7 cellular contexts compared by ENCODE assay signal in the genomic region with DNA sequence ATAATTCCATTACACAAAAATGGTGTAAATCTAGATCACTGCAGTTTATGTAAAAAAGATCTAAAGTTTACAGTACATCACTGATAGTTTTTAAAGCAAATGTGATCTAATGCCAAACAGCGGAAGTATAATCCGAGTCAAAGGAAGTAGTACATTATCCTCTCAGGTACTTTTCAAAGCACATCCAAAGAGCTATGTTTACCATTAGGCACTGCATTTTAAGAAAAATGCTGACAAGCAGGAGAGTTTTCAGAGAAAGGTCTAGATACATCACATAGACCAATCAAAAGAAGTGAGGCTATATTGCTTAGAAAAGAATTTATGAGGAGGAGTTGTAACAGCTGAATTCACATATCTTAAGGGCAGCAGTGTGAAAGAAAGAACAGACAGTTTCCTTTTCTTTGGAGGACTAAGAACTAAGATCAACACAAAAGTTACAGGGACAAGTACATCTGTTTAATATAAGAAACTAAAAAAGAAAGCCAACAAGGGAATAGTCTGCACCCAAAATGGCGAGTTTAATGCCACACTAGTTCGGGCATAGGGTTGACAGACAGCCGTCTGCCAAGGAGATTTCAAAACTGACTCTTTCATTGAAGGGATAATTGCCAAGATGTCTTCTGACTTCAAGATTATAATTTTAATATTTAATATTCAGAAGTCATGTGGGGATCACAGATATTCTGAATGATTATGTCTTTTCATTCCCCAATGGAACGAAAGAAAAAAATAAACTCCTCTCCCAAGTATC. TPM values are rescaled to one million over a fixed set of nuclear protein-coding genes. Genes with fewer than 3 reads are reported as not detected.
DNase-seq lines count a peak whose midpoint lies in the region; ATAC-seq, FAIRE-seq and TF ChIP-seq lines count a peak whose summit lies in the region.

No MANE protein-coding gene starts in this region.

- peaks cover 35% of the 10 kb centered on the region; the same call in 1 of the 2 replicates for H3K9me3 ChIP-seq in Panc1 (ENCODE audit: control insufficient read depth, insufficient read depth, low read depth, low read length)
- no peaks in the 10 kb centered on the region for H3K9me3 ChIP-seq in gastrocnemius medialis

- intact Hi-C loops in Panc1 (cut with micrococcal nuclease; ENCODE audit: unreplicated experiment) = loop anchor here (5.0 to 10.0 kb wide), 3 partner anchors 139 to 297 kb away; no protein-coding TSS in a partner anchor
- intact Hi-C loops in gastrocnemius medialis (cut with DNase I; ENCODE audit: low total_unique reads) = loop anchor here (5.0 to 10.0 kb wide), 8 partner anchors 94 to 1511 kb away; a partner anchor contains a TSS

- TSS peak; percentile 89 for BruUV-seq in Panc1 (replicated peaks; lab: Mats Ljungman, UMichigan)

- POLR2A ChIA-PET in Panc1 (lab: Charles Lee) = no interaction called here

- DNase-seq in GM19239 (ENCODE audit: insufficient read length, low spot score) = no peak
- DNase-seq in Panc1 (ENCODE audit: low read depth, low spot score) = no peak
- DNase-seq in erythroblast (lab: John Stamatoyannopoulos, UW) = peak; percentile 21 to 45
- no peak for DNase-seq in gastrocnemius medialis
- no peak for DNase-seq in amygdala (lab: John Stamatoyannopoulos, UW)

- TF ChIP-seq POLR2A in erythroblast (IDR thresholded peaks at IDR 0.05; ENCODE audit: low read length) (no peak), gastrocnemius medialis (IDR thresholded peaks at IDR 0.05) (no peak)

- CTCF ChIA-PET in Panc1 (lab: Charles Lee) = no interaction called here

- H3K27me3 ChIP-seq in Panc1 (ENCODE audit: control insufficient read depth, insufficient read depth, low read length) (no peaks in the 10 kb centered on the region), gastrocnemius medialis (no peaks in the 10 kb centered on the region)

- ATAC-seq in Panc1 (no peak), gastrocnemius medialis (no peak), HG03139 (IDR thresholded peaks at IDR 0.05; ENCODE audit: unreplicated experiment) (no peak), HG03432 (IDR thresholded peaks at IDR 0.05; ENCODE audit: unreplicated experiment) (no peak)

- no peak for TF ChIP-seq CTCF in Panc1 (IDR thresholded peaks at IDR 0.05)
- TF ChIP-seq CTCF in gastrocnemius medialis (IDR thresholded peaks at IDR 0.05 in 4 of 5, conservative IDR thresholded peaks at IDR 0.05 in 1 of 5) = no peak

- H3K36me3 ChIP-seq in Panc1 (ENCODE audit: control insufficient read depth, insufficient read depth, low read length) (peaks cover 16% of the 10 kb centered on the region), gastrocnemius medialis (peaks cover 0 to 34% of the 10 kb centered on the region in 2 donors)

- H3K4me1 ChIP-seq in Panc1 (ENCODE audit: control insufficient read depth, insufficient read depth, low read length) (peaks cover 5% of the 10 kb centered on the region; the same call in 1 of the 2 replicates), gastrocnemius medialis (peaks cover 13 to 19% of the 10 kb centered on the region in 2 donors)

- in situ Hi-C loops in Panc1 (cut with HindIII; ENCODE audit: low pct_unique_long_range_greater_than_20kb, low sequenced_read_pairs) = no loop called here
- in situ Hi-C loops in gastrocnemius medialis (cut with MboI; ENCODE audit: low sequenced_read_pairs in 4 of 4) = loop anchor here in 2 of 4 donors (10.0 to 25.0 kb wide), 3 partner anchors 297 to 809 kb away; a partner anchor contains a TSS

- H3K27ac ChIP-seq in Panc1 (ENCODE audit: low read length) (peak overlapping the region; percentile 93), gastrocnemius medialis (peak overlapping the region; percentile 87 to 97 (median 95))

- H3K4me3 ChIP-seq in Panc1 (ENCODE audit: low read depth in 2 of 2, low read length in 2 of 2) (peak overlapping the region; percentile 91 to 92), gastrocnemius medialis (peak overlapping the region; percentile 62 to 98 (median 85))

- peak; percentile 56 for FAIRE-seq in GM19239 (lab: Jason Lieb, UNC)

RNA-seq across cellular contexts. Expression of a gene that starts 1.4 kb away (rescaled TPM):
- total RNA-seq in Panc1 (2021; ENCODE audit: unreplicated experiment) = 7.8 TPM
- 3.0 TPM for polyA plus RNA-seq in Panc1 (2012; ENCODE audit: insufficient read length)
- total RNA-seq in gastrocnemius medialis = 1 to 10 TPM; 3.9 to 6.0 (median 4.4) TPM

Comparison
In these comparisons a context has a peak if more than half of its experiments do, and no peak if none do; other contexts are left out.
1. DNase-seq: peak in erythroblast (2 of 2); none in GM19239 (single experiment), Panc1 (single experiment), gastrocnemius medialis (0 of 2) and amygdala (0 of 56).